Comparison of ENCODE assay signal across 11 cellular contexts in the genomic region with DNA sequence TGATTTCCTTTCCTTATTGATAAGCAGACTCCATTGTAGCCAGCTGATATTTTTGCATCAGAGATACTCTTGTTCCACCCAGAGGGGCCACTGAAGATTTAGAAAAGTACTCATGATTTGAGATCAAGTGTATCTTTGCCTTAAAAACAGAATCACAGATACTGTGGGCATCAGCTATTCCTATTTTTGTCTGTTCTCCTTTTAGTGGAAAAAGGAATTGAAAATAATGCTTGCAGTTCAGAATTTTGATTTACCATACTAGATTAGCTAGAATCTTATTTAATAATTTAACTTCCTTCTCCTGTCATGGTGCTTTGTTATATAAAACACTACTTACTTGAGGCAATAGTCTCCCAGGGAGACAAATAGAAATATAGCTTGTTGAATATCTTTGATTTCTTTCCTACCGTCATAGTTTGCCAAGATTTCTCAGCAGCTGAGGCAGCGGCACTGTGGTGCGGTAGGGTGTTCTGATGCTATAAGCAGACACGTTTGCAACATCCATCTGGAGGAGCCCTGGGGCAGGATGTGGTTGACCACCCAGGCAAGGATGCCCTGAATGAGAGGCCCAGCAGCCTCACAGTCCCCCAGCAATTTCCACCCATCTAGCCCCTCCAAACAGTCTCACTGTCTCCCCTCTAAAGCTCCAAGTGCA. TPM values are rescaled to one million over a fixed set of nuclear protein-coding genes. Genes with fewer than 3 reads are reported as not detected.
A peak's percentile ranks its signal among the peaks of the same experiment; 100 is the strongest.
DNase-seq lines count a peak whose midpoint lies in the region; ATAC-seq, FAIRE-seq and TF ChIP-seq lines count a peak whose summit lies in the region.
"Had no signal": no experiment of that assay in that cellular context is flagged by ENCODE, and none has a peak within 500 bp of the region (broad histone marks: within the 10 kb centered on the region; RNA-seq: fewer than 3 reads in every experiment).

No MANE protein-coding gene starts in this region.

- FAIRE-seq in pancreas (lab: Jason Lieb, UNC), result no peak
- FAIRE-seq: TTC549 had no signal

- CTCF ChIA-PET in HEK293T (lab: Yijun Ruan, JAX), result no interaction called here

- intact Hi-C loops in pancreas (cut with DNase I), result no loop called here

- H3K36me3 ChIP-seq in pancreas, result peaks cover 0 to 5% (median 0%) of the 10 kb centered on the region in 3 donors

- DNase-seq in pancreas (peak in 1 of 6 donors; percentile 38), HEK293T (ENCODE audit: extremely low spot score) (no peak), DMS153 treated with DMSO at 0.1 percent for 48 hours (lab: John Stamatoyannopoulos, UW; ENCODE audit: unreplicated experiment) (no peak)
- no peak for DNase-seq in effector CD4-positive, alpha-beta T cell
- DNase-seq: foreskin fibroblast, NCI-H2171 had no signal

- WGBS in adipose tissue, 3 donors, result 44 to 86% (median 46%) methylated on average over 4 of the region's 4 CpGs
- 90 to 91% methylated on average over 4 of the region's 4 CpGs for WGBS in pancreas, 2 donors

- no peaks in the 10 kb centered on the region for H3K27me3 ChIP-seq in pancreas

- peaks cover 6 to 16% (median 13%) of the 10 kb centered on the region in 3 donors for H3K4me1 ChIP-seq in pancreas

- TF ChIP-seq CTCF in pancreas (IDR thresholded peaks at IDR 0.05), result no peak

- no peaks in the 10 kb centered on the region for H3K9me3 ChIP-seq in pancreas

- peak; percentile 60 for ATAC-seq in GM18502 (IDR thresholded peaks at IDR 0.05; ENCODE audit: poor library complexity, unreplicated experiment)
- ATAC-seq in HG03342 (IDR thresholded peaks at IDR 0.05; ENCODE audit: unreplicated experiment), result peak; percentile 54
- peak in 3 of 4 donors; percentile 40 to 61 (median 50) for ATAC-seq in pancreas
- ATAC-seq in GM21381 (IDR thresholded peaks at IDR 0.05; ENCODE audit: unreplicated experiment), result no peak

- POLR2A ChIA-PET in HEK293T (lab: Yijun Ruan, JAX), result no interaction called here

- no peak overlapping the region for H3K4me3 ChIP-seq in pancreas

- H3K27ac ChIP-seq in adipose tissue (ENCODE audit: low read depth, low read length), result peak overlapping the region; percentile 36
- peak overlapping the region in 2 of 4 donors; percentile 14 to 32 for H3K27ac ChIP-seq in pancreas

TF ChIP-seq in HEK293T, 16 proteins besides CTCF, POLR2A, EP300 and RAD21:
- TF ChIP-seq CTBP1 (IDR thresholded peaks at IDR 0.05; ENCODE audit: borderline replicate concordance), result no peak
- TF ChIP-seq HDGF (IDR thresholded peaks at IDR 0.05; ENCODE audit: borderline replicate concordance), result no peak
- no peak for TF ChIP-seq TARDBP (IDR thresholded peaks at IDR 0.05)
- no peak for TF ChIP-seq ZNF384 (IDR thresholded peaks at IDR 0.05)
- TF ChIP-seq NFRKB (IDR thresholded peaks at IDR 0.05), result no peak
- no peak for TF ChIP-seq FOXM1 (IDR thresholded peaks at IDR 0.05; ENCODE audit: borderline replicate concordance)
- TF ChIP-seq, protein P1, sequence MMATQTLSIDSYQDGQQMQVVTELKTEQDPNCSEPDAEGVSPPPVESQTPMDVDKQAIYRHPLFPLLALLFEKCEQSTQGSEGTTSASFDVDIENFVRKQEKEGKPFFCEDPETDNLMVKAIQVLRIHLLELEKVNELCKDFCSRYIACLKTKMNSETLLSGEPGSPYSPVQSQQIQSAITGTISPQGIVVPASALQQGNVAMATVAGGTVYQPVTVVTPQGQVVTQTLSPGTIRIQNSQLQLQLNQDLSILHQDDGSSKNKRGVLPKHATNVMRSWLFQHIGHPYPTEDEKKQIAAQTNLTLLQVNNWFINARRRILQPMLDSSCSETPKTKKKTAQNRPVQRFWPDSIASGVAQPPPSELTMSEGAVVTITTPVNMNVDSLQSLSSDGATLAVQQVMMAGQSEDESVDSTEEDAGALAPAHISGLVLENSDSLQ (IDR thresholded peaks at IDR 0.05), result no peak
- TF ChIP-seq BHLHE40 (IDR thresholded peaks at IDR 0.05; ENCODE audit: borderline replicate concordance), result no peak
- no peak for TF ChIP-seq FOXA1 (IDR thresholded peaks at IDR 0.05)
- no peak for TF ChIP-seq L3MBTL2 (conservative IDR thresholded peaks at IDR 0.05)
- TF ChIP-seq ARNT (IDR thresholded peaks at IDR 0.05), result no peak
- TF ChIP-seq LEF1 (IDR thresholded peaks at IDR 0.05; ENCODE audit: borderline replicate concordance), result no peak

RNA-seq across cellular contexts. Expression of a gene that starts 47.0 kb away (rescaled TPM):
- polyA plus RNA-seq in adipose tissue, result 10 to 100 TPM in 1 of 3 donors, 1 to 10 TPM in 2; 2.6 to 13.3 (median 6.4) TPM
- total RNA-seq in pancreas, result 10 to 100 TPM in 2 of 6 donors, 1 to 10 TPM in 4; 3.6 to 18.1 (median 6.3) TPM
- polyA plus RNA-seq in pancreas, result 1 to 10 TPM; 1.7 to 3.0 TPM
